1 cellular context compared by ENCODE assay signal in genomic region chr5:19795218-19795617, GRCh38.
TF ChIP-seq lines count a peak whose summit lies in the region.

No MANE protein-coding gene starts in this region.

TF ChIP-seq in WTC11, 78 proteins besides CTCF, POLR2A, EP300 and RAD21 (continued from another document):
- TF ChIP-seq ZNF317 (CRISPR knock-in tag; IDR thresholded peaks at IDR 0.05; ENCODE audit: borderline replicate concordance, low read depth): no peak
- no peak for TF ChIP-seq SMAD4 (CRISPR knock-in tag; IDR thresholded peaks at IDR 0.05)
- TF ChIP-seq, protein P1, sequence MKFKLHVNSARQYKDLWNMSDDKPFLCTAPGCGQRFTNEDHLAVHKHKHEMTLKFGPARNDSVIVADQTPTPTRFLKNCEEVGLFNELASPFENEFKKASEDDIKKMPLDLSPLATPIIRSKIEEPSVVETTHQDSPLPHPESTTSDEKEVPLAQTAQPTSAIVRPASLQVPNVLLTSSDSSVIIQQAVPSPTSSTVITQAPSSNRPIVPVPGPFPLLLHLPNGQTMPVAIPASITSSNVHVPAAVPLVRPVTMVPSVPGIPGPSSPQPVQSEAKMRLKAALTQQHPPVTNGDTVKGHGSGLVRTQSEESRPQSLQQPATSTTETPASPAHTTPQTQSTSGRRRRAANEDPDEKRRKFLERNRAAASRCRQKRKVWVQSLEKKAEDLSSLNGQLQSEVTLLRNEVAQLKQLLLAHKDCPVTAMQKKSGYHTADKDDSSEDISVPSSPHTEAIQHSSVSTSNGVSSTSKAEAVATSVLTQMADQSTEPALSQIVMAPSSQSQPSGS (CRISPR knock-in tag; IDR thresholded peaks at IDR 0.05; ENCODE audit: borderline replicate concordance, low read depth): no peak
- TF ChIP-seq JAZF1 (CRISPR knock-in tag; IDR thresholded peaks at IDR 0.05): no peak
- no peak for TF ChIP-seq EMX1 (CRISPR knock-in tag; IDR thresholded peaks at IDR 0.05)
